In genomic region chrX:135892781-135893180, GRCh38 we compare ENCODE assay signal across 23 cellular contexts. TPM values are rescaled to one million over a fixed set of nuclear protein-coding genes. Genes with fewer than 3 reads are reported as not detected.
DNase-seq lines count a peak whose midpoint lies in the region; ATAC-seq, FAIRE-seq and TF ChIP-seq lines count a peak whose summit lies in the region.
"Had no signal": no experiment of that assay in that cellular context is flagged by ENCODE, and none has a peak within 500 bp of the region (broad histone marks: within the 10 kb centered on the region; RNA-seq: fewer than 3 reads in every experiment).

No MANE protein-coding gene starts in this region.

- H3K27ac ChIP-seq in C4-2B (peak overlapping the region; percentile 67), K562 (ENCODE audit: extremely low read depth, low read depth, low read length) (peak overlapping the region; percentile 95)
- H3K27ac ChIP-seq: 22Rv1; BLaER1 treated with 17β-estradiol and CSF1 and Interleukin-3, amounts not matched to agents 10 nM and 100 nM; GM23248 had no signal

- no peaks in the 10 kb centered on the region for H3K27me3 ChIP-seq in K562 (ENCODE audit: control insufficient read depth in 2 of 2, insufficient read depth in 2 of 2, low read length in 2 of 2)
- H3K27me3 ChIP-seq: BE2C had no signal

- no peak for FAIRE-seq in K562 (lab: Jason Lieb, UNC)
- FAIRE-seq: A204.1, G401.6, GM12892, GM19239, H1 had no signal

- H4K20me1 ChIP-seq in K562 (replicated peaks; ENCODE audit: control insufficient read depth, insufficient read depth, low read length) = no peaks in the 10 kb centered on the region
- H4K20me1 ChIP-seq: BLaER1 treated with 17β-estradiol and CSF1 and Interleukin-3, amounts not matched to agents 10 nM and 100 nM had no signal

- peaks cover 58% of the 10 kb centered on the region for H3K79me2 ChIP-seq in K562 (ENCODE audit: control insufficient read depth, insufficient read depth, low read length)

- no peak for TF ChIP-seq POLR2A in K562 (conservative IDR thresholded peaks at IDR 0.05)

- H2AFZ ChIP-seq in K562 (ENCODE audit: low read depth, low read length) = peak overlapping the region; percentile 88
- H2AFZ ChIP-seq: GM23248 had no signal

- CTCF ChIA-PET in K562 (lab: Yijun Ruan, JAX; ENCODE audit: low intra/inter-chr PET ratio) = no interaction called here

- H3K9me3 Mint-ChIP-seq in osteocyte (ENCODE audit: unreplicated experiment) = peaks cover 3% of the 10 kb centered on the region
- H3K9me3 Mint-ChIP-seq: CD4-positive, alpha-beta memory T cell had no signal

- H3K4me3 Mint-ChIP-seq in osteocyte (ENCODE audit: unreplicated experiment) = no peak overlapping the region
- H3K4me3 Mint-ChIP-seq: CD4-positive, alpha-beta memory T cell; H9 had no signal

- no peaks in the 10 kb centered on the region for H3K27me3 Mint-ChIP-seq in osteocyte (ENCODE audit: unreplicated experiment)
- H3K27me3 Mint-ChIP-seq: CD4-positive, alpha-beta memory T cell had no signal

- TF ChIP-seq CTCF in C4-2B (conservative IDR thresholded peaks at IDR 0.05) (no peak), K562 (IDR thresholded peaks at IDR 0.05 in 2 of 3, conservative IDR thresholded peaks at IDR 0.05 in 1 of 3; ENCODE audit: insufficient read depth in 2 of 3, low read depth in 1 of 3, low read length in 3 of 3) (no peak), osteocyte (IDR thresholded peaks at IDR 0.05) (no peak)

- H3K4me1 Mint-ChIP-seq in osteocyte (ENCODE audit: unreplicated experiment) = no peaks in the 10 kb centered on the region
- H3K4me1 Mint-ChIP-seq: CD4-positive, alpha-beta memory T cell; H9 had no signal

- 3% methylated on average over 6 of the region's 11 CpGs for WGBS in K562 (ENCODE audit: insufficient coverage, low coverage, missing lambda C conversion rate)

- peaks cover 9% of the 10 kb centered on the region; the same call in 1 of the 2 replicates for H3K9me3 ChIP-seq in K562 (replicated peaks; ENCODE audit: control insufficient read depth, insufficient read depth, low read depth, low read length)
- H3K9me3 ChIP-seq: BE2C had no signal

- POLR2A ChIA-PET in K562 (lab: Yijun Ruan, JAX) = interaction anchor here (0.9 to 1.4 kb wide), 2 partner anchors 39 to 270 kb away, joined by 3 to 4 read pairs; no protein-coding TSS in a partner anchor

- no peaks in the 10 kb centered on the region for H3K9me1 ChIP-seq in K562 (ENCODE audit: control insufficient read depth, insufficient read depth, low read length)

- peak overlapping the region; percentile 81 for H3K4me2 ChIP-seq in K562 (ENCODE audit: insufficient read depth, low read length)
- H3K4me2 ChIP-seq: BLaER1 treated with 17β-estradiol and CSF1 and Interleukin-3, amounts not matched to agents 10 nM and 100 nM had no signal

- no peak overlapping the region for H3K27ac Mint-ChIP-seq in osteocyte (ENCODE audit: unreplicated experiment)
- H3K27ac Mint-ChIP-seq: CD4-positive, alpha-beta memory T cell; H9 had no signal

- no TSS peak for BruUV-seq in K562 (replicated peaks; lab: Mats Ljungman, UMichigan)

- no peaks in the 10 kb centered on the region for H3K36me3 Mint-ChIP-seq in osteocyte (ENCODE audit: unreplicated experiment)
- H3K36me3 Mint-ChIP-seq: CD4-positive, alpha-beta memory T cell had no signal

- peaks cover 17% of the 10 kb centered on the region; the same call in 1 of the 3 replicates for H3K36me3 ChIP-seq in K562 (ENCODE audit: control insufficient read depth, insufficient read depth, low read length)
- H3K36me3 ChIP-seq: BE2C; BLaER1 treated with 17β-estradiol and CSF1 and Interleukin-3, amounts not matched to agents 10 nM and 100 nM had no signal

- ATAC-seq in K562 (peak; percentile 68), HG03571 (IDR thresholded peaks at IDR 0.05; ENCODE audit: unreplicated experiment) (no peak)
- ATAC-seq: HCT116 had no signal

- in situ Hi-C loops in K562 (cut with MboI) = no loop called here

- no peak for TF ChIP-seq RAD21 in K562 (CRISPR knock-in tag; conservative IDR thresholded peaks at IDR 0.05 in 1 of 2, IDR thresholded peaks at IDR 0.05 in 1 of 2)

- peak overlapping the region; percentile 94 to 95 for H3K9ac ChIP-seq in K562 (ENCODE audit: insufficient read depth in 1 of 2, low read depth in 2 of 2, low read length in 2 of 2)
- H3K9ac ChIP-seq: BLaER1 treated with 17β-estradiol and CSF1 and Interleukin-3, amounts not matched to agents 10 nM and 100 nM; GM23248 had no signal

- peaks cover 0 to 5% of the 10 kb centered on the region in 2 experiments; a peak in 2 of 5 replicates for H3K4me1 ChIP-seq in K562 (replicated peaks in 1 of 2; ENCODE audit: control insufficient read depth in 2 of 2, insufficient read depth in 2 of 2, low read length in 2 of 2)
- H3K4me1 ChIP-seq: BE2C; BLaER1 treated with 17β-estradiol and CSF1 and Interleukin-3, amounts not matched to agents 10 nM and 100 nM had no signal

- H3K4me3 ChIP-seq in K562 = peak overlapping the region; percentile 69
- H3K4me3 ChIP-seq: BLaER1 treated with 17β-estradiol and CSF1 and Interleukin-3, amounts not matched to agents 10 nM and 100 nM; GM23248 had no signal

- DNase-seq in K562 (ENCODE audit: extremely low read depth in 1 of 4, low spot score in 3 of 4) (peak; percentile 25 to 52 (median 26)), osteocyte (ENCODE audit: extremely low spot score, unreplicated experiment) (peak; percentile 75), Ammon's horn (ENCODE audit: low spot score) (no peak), KG1 (lab: John Stamatoyannopoulos, UW) (no peak)
- DNase-seq: BE2C; Calu3; CD4-positive, alpha-beta memory T cell; COR-L47; DMS153; DND-41; GM23248 had no signal

- intact Hi-C loops in K562 (cut with micrococcal nuclease) = no loop called here

- TF ChIP-seq EP300 in K562 (IDR thresholded peaks at IDR 0.05; ENCODE audit: low read length) = no peak

RNA-seq across cellular contexts. Expression of gene CT45A10, which starts 0.5 kb away (rescaled TPM):
- total RNA-seq in K562 (2011; cell fraction: chromatin; rRNA removed; ENCODE audit: low replicate concordance) = 21.4 and 34.3 TPM in 2 replicates
- total RNA-seq in K562 (2011; cell fraction: nucleolus; rRNA removed) = 19.1 and 19.5 TPM in 2 replicates
- 20.0 and 34.4 TPM in 2 replicates for total RNA-seq in K562 (2011; cell fraction: nucleoplasm; rRNA removed)
- 75.2 and 78.1 TPM in 2 replicates for total RNA-seq in K562 (2014; rRNA removed)
- 175 and 188 TPM in 2 replicates for total RNA-seq in K562 (2014; rRNA removed; fragmentation: Illumina TruSeq; extraction: Trizol)
- 102 and 109 TPM in 2 replicates for total RNA-seq in K562 (2015; rRNA removed; fragmentation: Illumina TruSeq; extraction: Trizol)
- total RNA-seq in K562 (2021) = 107 and 108 TPM in 2 replicates
- 60.7 and 80.9 TPM in 2 replicates for polyA plus RNA-seq in K562 (2011; rRNA removed)
- polyA plus RNA-seq in K562 (2011; cell fraction: cytosol; rRNA removed) = 18.5 and 22.3 TPM in 2 replicates
- polyA plus RNA-seq in K562 (2011; cell fraction: nucleus; rRNA removed) = 8.7 and 9.7 TPM in 2 replicates
- 31.8 and 77.3 TPM in 2 replicates for polyA plus RNA-seq in K562 (2012)
- polyA plus RNA-seq in K562 (2014; fragmentation: Illumina TruSeq; extraction: Trizol) = 79.4 and 91.9 TPM in 2 replicates
- 100 to 1,000 TPM; 114 to 118 TPM for polyA plus RNA-seq in K562 (2014; fragmentation: Nextera tagmentation; extraction: Ambion mirVana)
- polyA plus RNA-seq in K562 (2014; rRNA removed) = 70.2 and 83.0 TPM in 2 replicates
- 327 and 363 TPM in 2 replicates for polyA minus RNA-seq in K562 (2011; rRNA and poly(A)+ RNA removed)
- 69.1 and 112 TPM in 2 replicates for polyA minus RNA-seq in K562 (2011; cell fraction: cytosol; rRNA and poly(A)+ RNA removed)
- 18.7 and 48.4 TPM in 2 replicates for polyA minus RNA-seq in K562 (2011; cell fraction: nucleus; rRNA and poly(A)+ RNA removed)
- not detected in 2 replicates for total RNA-seq in osteocyte
- total RNA-seq: Calu3; CD4-positive, alpha-beta memory T cell; GM23248; H1; H9 had no signal
- polyA plus RNA-seq: AG04450; CD4-positive, alpha-beta memory T cell; GM23248; H1 had no signal

RNA-seq across cellular contexts. Expression of gene SAGE1, which starts 0.7 kb away (rescaled TPM):
- total RNA-seq in K562 (2011; cell fraction: chromatin; rRNA removed; ENCODE audit: low replicate concordance) = 43.4 and 67.7 TPM in 2 replicates
- total RNA-seq in K562 (2011; cell fraction: nucleolus; rRNA removed) = 20.2 and 27.5 TPM in 2 replicates
- total RNA-seq in K562 (2011; cell fraction: nucleoplasm; rRNA removed) = 25.8 and 26.5 TPM in 2 replicates
- total RNA-seq in K562 (2014; rRNA removed) = 18.3 and 21.2 TPM in 2 replicates
- total RNA-seq in K562 (2014; rRNA removed; fragmentation: Illumina TruSeq; extraction: Trizol) = 28.6 and 31.6 TPM in 2 replicates
- total RNA-seq in K562 (2015; rRNA removed; fragmentation: Illumina TruSeq; extraction: Trizol) = 27.2 and 29.7 TPM in 2 replicates
- 22.8 and 22.9 TPM in 2 replicates for total RNA-seq in K562 (2021)
- 74.7 and 79.2 TPM in 2 replicates for polyA plus RNA-seq in K562 (2011; rRNA removed)
- 30.6 and 34.5 TPM in 2 replicates for polyA plus RNA-seq in K562 (2011; cell fraction: cytosol; rRNA removed)
- polyA plus RNA-seq in K562 (2011; cell fraction: nucleus; rRNA removed) = 257 and 360 TPM in 2 replicates
- 17.4 and 34.7 TPM in 2 replicates for polyA plus RNA-seq in K562 (2012)
- polyA plus RNA-seq in K562 (2014; fragmentation: Illumina TruSeq; extraction: Trizol) = 28.9 and 32.5 TPM in 2 replicates
- polyA plus RNA-seq in K562 (2014; fragmentation: Nextera tagmentation; extraction: Ambion mirVana) = 10 to 100 TPM; 14.6 to 29.3 TPM
- 35.6 and 35.9 TPM in 2 replicates for polyA plus RNA-seq in K562 (2014; rRNA removed)
- polyA minus RNA-seq in K562 (2011; rRNA and poly(A)+ RNA removed) = 46.5 and 55.4 TPM in 2 replicates
- 8.7 and 14.6 TPM in 2 replicates for polyA minus RNA-seq in K562 (2011; cell fraction: cytosol; rRNA and poly(A)+ RNA removed)
- 24.0 and 41.8 TPM in 2 replicates for polyA minus RNA-seq in K562 (2011; cell fraction: nucleus; rRNA and poly(A)+ RNA removed)
- total RNA-seq in osteocyte = not detected in 2 replicates
- total RNA-seq: Calu3; CD4-positive, alpha-beta memory T cell; GM23248; H1; H9 had no signal
- polyA plus RNA-seq: AG04450; CD4-positive, alpha-beta memory T cell; GM23248; H1 had no signal

RNA-seq across cellular contexts. Expression of gene CT45A9, which starts 21.2 kb away (rescaled TPM):
- not detected in 2 replicates for total RNA-seq in K562 (2011; cell fraction: chromatin; rRNA removed; ENCODE audit: low replicate concordance)
- total RNA-seq in K562 (2011; cell fraction: nucleolus; rRNA removed) = not detected in 2 replicates
- total RNA-seq in K562 (2011; cell fraction: nucleoplasm; rRNA removed) = not detected in 2 replicates
- total RNA-seq in K562 (2014; rRNA removed) (6.6 and 9.8 TPM in 2 replicates), K562 (2014; rRNA removed; fragmentation: Illumina TruSeq; extraction: Trizol) (6.5 and 6.7 TPM in 2 replicates), K562 (2015; rRNA removed; fragmentation: Illumina TruSeq; extraction: Trizol) (not detected in 2 replicates), K562 (2021) (27.7 and 30.0 TPM in 2 replicates), osteocyte (not detected in 2 replicates)
- polyA plus RNA-seq in K562 (2011; rRNA removed) (not detected in 2 replicates), K562 (2014; fragmentation: Illumina TruSeq; extraction: Trizol) (not detected in 2 replicates), K562 (2014; fragmentation: Nextera tagmentation; extraction: Ambion mirVana) (10 to 100 TPM in 1 of 2 experiments, 1 to 10 TPM in 1; 9.6 to 10.9 TPM), K562 (2014; rRNA removed) (not detected in 2 replicates)
- not detected in 2 replicates for polyA plus RNA-seq in K562 (2011; cell fraction: cytosol; rRNA removed)
- polyA plus RNA-seq in K562 (2011; cell fraction: nucleus; rRNA removed) = 0.34 TPM in 1 of 2 replicates, not detected in the other
- polyA plus RNA-seq in K562 (2012) = 0.60 and 5.7 TPM in 2 replicates
- polyA minus RNA-seq in K562 (2011; rRNA and poly(A)+ RNA removed) = 37.5 and 57.3 TPM in 2 replicates
- polyA minus RNA-seq in K562 (2011; cell fraction: cytosol; rRNA and poly(A)+ RNA removed) = 13.3 TPM in 1 of 2 replicates, not detected in the other
- polyA minus RNA-seq in K562 (2011; cell fraction: nucleus; rRNA and poly(A)+ RNA removed) = 3.6 TPM in 1 of 2 replicates, not detected in the other
- total RNA-seq: Calu3; CD4-positive, alpha-beta memory T cell; GM23248; H1; H9 had no signal
- polyA plus RNA-seq: AG04450; CD4-positive, alpha-beta memory T cell; GM23248; H1 had no signal

RNA-seq across cellular contexts. Expression of gene CT45A8, which starts 38.4 kb away (rescaled TPM):
- total RNA-seq in K562 (2011; cell fraction: chromatin; rRNA removed; ENCODE audit: low replicate concordance) = not detected in 2 replicates
- not detected in 2 replicates for total RNA-seq in K562 (2011; cell fraction: nucleolus; rRNA removed)
- not detected in 2 replicates for total RNA-seq in K562 (2011; cell fraction: nucleoplasm; rRNA removed)
- total RNA-seq in K562 (2014; rRNA removed) (6.7 and 9.8 TPM in 2 replicates), K562 (2014; rRNA removed; fragmentation: Illumina TruSeq; extraction: Trizol) (6.5 and 6.6 TPM in 2 replicates), K562 (2015; rRNA removed; fragmentation: Illumina TruSeq; extraction: Trizol) (not detected in 2 replicates), K562 (2021) (27.7 and 30.0 TPM in 2 replicates), osteocyte (not detected in 2 replicates)
- polyA plus RNA-seq in K562 (2011; rRNA removed) (not detected in 2 replicates), K562 (2014; fragmentation: Illumina TruSeq; extraction: Trizol) (not detected in 2 replicates), K562 (2014; fragmentation: Nextera tagmentation; extraction: Ambion mirVana) (10 to 100 TPM in 1 of 2 experiments, 1 to 10 TPM in 1; 9.6 to 10.9 TPM), K562 (2014; rRNA removed) (not detected in 2 replicates)
- not detected in 2 replicates for polyA plus RNA-seq in K562 (2011; cell fraction: cytosol; rRNA removed)
- 0.34 TPM in 1 of 2 replicates, not detected in the other for polyA plus RNA-seq in K562 (2011; cell fraction: nucleus; rRNA removed)
- 0.60 and 5.7 TPM in 2 replicates for polyA plus RNA-seq in K562 (2012)
- polyA minus RNA-seq in K562 (2011; rRNA and poly(A)+ RNA removed) = 37.5 and 57.3 TPM in 2 replicates
- 13.3 TPM in 1 of 2 replicates, not detected in the other for polyA minus RNA-seq in K562 (2011; cell fraction: cytosol; rRNA and poly(A)+ RNA removed)
- polyA minus RNA-seq in K562 (2011; cell fraction: nucleus; rRNA and poly(A)+ RNA removed) = 3.7 TPM in 1 of 2 replicates, not detected in the other
- total RNA-seq: Calu3; CD4-positive, alpha-beta memory T cell; GM23248; H1; H9 had no signal
- polyA plus RNA-seq: AG04450; CD4-positive, alpha-beta memory T cell; GM23248; H1 had no signal

RNA-seq across cellular contexts. Expression of gene CT45A7, which starts 55.7 kb away (rescaled TPM):
- total RNA-seq in K562 (2011; cell fraction: chromatin; rRNA removed; ENCODE audit: low replicate concordance) = not detected in 2 replicates
- total RNA-seq in K562 (2011; cell fraction: nucleolus; rRNA removed) = not detected in 2 replicates
- not detected in 2 replicates for total RNA-seq in K562 (2011; cell fraction: nucleoplasm; rRNA removed)
- total RNA-seq in K562 (2014; rRNA removed) (not detected in 2 replicates), K562 (2014; rRNA removed; fragmentation: Illumina TruSeq; extraction: Trizol) (not detected in 2 replicates), K562 (2015; rRNA removed; fragmentation: Illumina TruSeq; extraction: Trizol) (not detected in 2 replicates), K562 (2021) (0.44 TPM in 1 of 2 replicates, not detected in the other), osteocyte (not detected in 2 replicates)
- polyA plus RNA-seq in K562 (2011; rRNA removed) (not detected in 2 replicates), K562 (2014; fragmentation: Illumina TruSeq; extraction: Trizol) (not detected in 2 replicates), K562 (2014; fragmentation: Nextera tagmentation; extraction: Ambion mirVana) (not detected), K562 (2014; rRNA removed) (not detected in 2 replicates)
- polyA plus RNA-seq in K562 (2011; cell fraction: cytosol; rRNA removed) = not detected in 2 replicates
- polyA plus RNA-seq in K562 (2011; cell fraction: nucleus; rRNA removed) = not detected in 2 replicates
- polyA plus RNA-seq in K562 (2012) = not detected in 2 replicates
- not detected in 2 replicates for polyA minus RNA-seq in K562 (2011; rRNA and poly(A)+ RNA removed)
- polyA minus RNA-seq in K562 (2011; cell fraction: cytosol; rRNA and poly(A)+ RNA removed) = not detected in 2 replicates
- not detected in 2 replicates for polyA minus RNA-seq in K562 (2011; cell fraction: nucleus; rRNA and poly(A)+ RNA removed)
- total RNA-seq: Calu3; CD4-positive, alpha-beta memory T cell; GM23248; H1; H9 had no signal
- polyA plus RNA-seq: AG04450; CD4-positive, alpha-beta memory T cell; GM23248; H1 had no signal

Comparison
In these comparisons a context has a peak if more than half of its experiments do, and no peak if none do; other contexts are left out.
1. DNase-seq: peak in K562 (4 of 4) and osteocyte (single experiment); none in Ammon's horn (single experiment) and KG1 (single experiment).
2. RNA of gene CT45A10, which starts 0.5 kb away (total RNA-seq): 19.1 to 188 TPM in K562; not detected in osteocyte; every median in the first group is over 10 times any median in the second.
3. RNA of gene SAGE1, which starts 0.7 kb away (total RNA-seq): 18.3 to 67.7 TPM in K562; not detected in osteocyte; every median in the first group is over 10 times any median in the second.